ENCODE assay signal across 33 cellular contexts in the genomic region with DNA sequence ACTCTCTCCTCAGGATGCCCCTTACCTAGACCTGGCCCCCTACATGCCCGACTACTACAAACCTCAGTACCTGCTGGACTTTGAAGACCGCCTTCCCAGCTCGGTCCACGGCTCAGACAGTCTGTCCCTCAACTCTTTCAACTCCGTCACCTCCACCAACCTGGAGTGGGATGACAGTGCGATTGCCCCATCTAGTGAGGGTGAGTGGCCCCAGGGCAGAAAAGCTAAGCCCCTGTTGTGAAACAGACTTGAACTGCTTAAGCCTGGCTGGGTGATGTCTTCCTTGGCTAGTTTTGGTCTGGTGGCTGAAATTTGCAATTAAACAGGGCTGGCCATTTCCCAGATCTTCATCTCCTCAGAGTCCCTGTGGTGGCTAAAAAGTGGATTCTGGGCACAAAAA. TPM values are rescaled to one million over a fixed set of nuclear protein-coding genes. Genes with fewer than 3 reads are reported as not detected.
DNase-seq lines count a peak whose midpoint lies in the region; ATAC-seq, FAIRE-seq and TF ChIP-seq lines count a peak whose summit lies in the region.
"Had no signal": no experiment of that assay in that cellular context is flagged by ENCODE, and none has a peak within 500 bp of the region (broad histone marks: within the 10 kb centered on the region; RNA-seq: fewer than 3 reads in every experiment).

No MANE protein-coding gene starts in this region.

- RAD21 ChIA-PET in GM12878 (lab: Charles Lee; ENCODE audit: unreplicated experiment) = no interaction called here

- H3K27ac ChIP-seq in cardiac muscle cell (peak overlapping the region; percentile 39), GM12878 (ENCODE audit: control insufficient read depth, insufficient read depth) (no peak overlapping the region), osteoblast (ENCODE audit: low read depth, low read length) (no peak overlapping the region), SJCRH30 (no peak overlapping the region)
- H3K27ac ChIP-seq: esophagus squamous epithelium, ovary had no signal

- BruUV-seq in GM12878 (replicated peaks; lab: Mats Ljungman, UMichigan) = no TSS peak

- no peak overlapping the region for H2AFZ ChIP-seq in GM12878 (ENCODE audit: control insufficient read depth, low read depth, low read length)
- no peak overlapping the region for H2AFZ ChIP-seq in osteoblast (ENCODE audit: low read length)

- TF ChIP-seq RAD21 in GM12878 (IDR thresholded peaks at IDR 0.05; ENCODE audit: insufficient read depth, low read depth, low read length) = peak; percentile 40; the same call in 1 of the 2 replicates

- H3K9me3 ChIP-seq in cardiac muscle cell (ENCODE audit: low read depth) = no peaks in the 10 kb centered on the region
- H3K9me3 ChIP-seq in GM12878 (replicated peaks; ENCODE audit: control insufficient read depth, insufficient read depth, low read length) = no peaks in the 10 kb centered on the region
- H3K9me3 ChIP-seq in osteoblast (ENCODE audit: low read depth, low read length) = no peaks in the 10 kb centered on the region
- no peaks in the 10 kb centered on the region for H3K9me3 ChIP-seq in SJCRH30 (replicated peaks)
- H3K9me3 ChIP-seq: BE2C, esophagus squamous epithelium, ovary, upper lobe of left lung had no signal

- POLR2A ChIA-PET in GM12878 (lab: Charles Lee) = interaction anchor here (0.9 to 1.3 kb wide), 2 partner anchors 65 to 121 kb away, joined by 3 read pairs; no protein-coding TSS in a partner anchor

- TF ChIP-seq CTCF in cardiac muscle cell (IDR thresholded peaks at IDR 0.05; ENCODE audit: low read depth, low read length) = no peak
- TF ChIP-seq CTCF in GM13977 (IDR thresholded peaks at IDR 0.05; ENCODE audit: extremely low read depth, insufficient read depth, missing control alignments) = peak; percentile 13
- peak in 2 of 3 experiments; percentile 9 to 21; a peak in 2 of 6 replicates for TF ChIP-seq CTCF in GM12878 (IDR thresholded peaks at IDR 0.05 in 2 of 3, conservative IDR thresholded peaks at IDR 0.05 in 1 of 3; ENCODE audit: control insufficient read depth in 2 of 3, extremely low read depth in 1 of 3, insufficient read depth in 1 of 3, low read depth in 3 of 3, low read length in 3 of 3)
- TF ChIP-seq CTCF in osteoblast (IDR thresholded peaks at IDR 0.05; ENCODE audit: extremely low read depth, low read depth, low read length) = no peak

- SMC1A ChIA-PET in GM12878 (lab: Charles Lee; ENCODE audit: uncharacterized antibody, unreplicated experiment) = interaction anchor here (1.4 kb wide), 2 partner anchors 22 to 56 kb away, joined by 3 to 4 read pairs; no protein-coding TSS in a partner anchor

- FAIRE-seq in GM12878 (lab: Jason Lieb, UNC) = no peak
- FAIRE-seq: frontal cortex, G401.6 had no signal

- H3K27me3 ChIP-seq in cardiac muscle cell (no peaks in the 10 kb centered on the region), GM12878 (replicated peaks in 1 of 2; ENCODE audit: control insufficient read depth in 2 of 2, insufficient read depth in 2 of 2, low read length in 1 of 2) (no peaks in the 10 kb centered on the region), osteoblast (ENCODE audit: insufficient read depth, low read length) (no peaks in the 10 kb centered on the region), SJCRH30 (no peaks in the 10 kb centered on the region)
- H3K27me3 ChIP-seq: BE2C, esophagus squamous epithelium, ovary, upper lobe of left lung had no signal

- H3K4me2 ChIP-seq in GM12878 (ENCODE audit: control insufficient read depth, insufficient read depth) = no peak overlapping the region
- H3K4me2 ChIP-seq in osteoblast (ENCODE audit: insufficient read depth, low read length) = no peak overlapping the region

- intact Hi-C loops in left ventricle myocardium superior (cut with micrococcal nuclease) (no loop called here), GM12878 (cut with micrococcal nuclease; ENCODE audit: unreplicated experiment) (no loop called here), head of caudate nucleus (cut with DNase I) (no loop called here)

- no peak for TF ChIP-seq EP300 in GM12878 (IDR thresholded peaks at IDR 0.05; ENCODE audit: borderline replicate concordance in 1 of 2, control insufficient read depth in 1 of 2, low read depth in 2 of 2, low read length in 2 of 2)

- no peak for TF ChIP-seq POLR2A in GM12878 (IDR thresholded peaks at IDR 0.05; ENCODE audit: low read depth, low read length)

- H3K9ac ChIP-seq in GM12878 (ENCODE audit: control insufficient read depth, insufficient read depth, low read length) = no peak overlapping the region

- no peaks in the 10 kb centered on the region for H3K79me2 ChIP-seq in GM12878 (ENCODE audit: control insufficient read depth, insufficient read depth, low read length)
- peaks cover 23% of the 10 kb centered on the region for H3K79me2 ChIP-seq in osteoblast (ENCODE audit: insufficient read depth, low read length)

- CTCF ChIA-PET in GM12878 (lab: Yijun Ruan, JAX) = interaction anchor here (0.6 to 1.2 kb wide), 2 partner anchors 123 to 582 kb away, joined by 3 read pairs; no protein-coding TSS in a partner anchor

- H3K4me3 ChIP-seq in cardiac muscle cell (no peak overlapping the region), GM12878 (no peak overlapping the region), osteoblast (ENCODE audit: insufficient read depth, low read length) (no peak overlapping the region), SJCRH30 (no peak overlapping the region)
- H3K4me3 ChIP-seq: esophagus squamous epithelium, ovary, upper lobe of left lung had no signal

- H3K4me1 ChIP-seq in cardiac muscle cell (ENCODE audit: low read depth) (peaks cover 18% of the 10 kb centered on the region), GM12878 (ENCODE audit: control insufficient read depth, insufficient read depth, low read length) (no peaks in the 10 kb centered on the region), osteoblast (ENCODE audit: insufficient read depth, low read length) (no peaks in the 10 kb centered on the region), SJCRH30 (peaks cover 22% of the 10 kb centered on the region)
- H3K4me1 ChIP-seq: BE2C had no signal

- in situ Hi-C loops in GM13977 (cut with MboI; ENCODE audit: low pct_unique_long_range_greater_than_20kb, low sequenced_read_pairs, unreplicated experiment) = loop anchor here (10.0 kb wide), 1 partner anchor 125 kb away; no protein-coding TSS in a partner anchor
- in situ Hi-C loops in GM12878 (cut with MboI) = no loop called here

- WGBS in GM12878 (ENCODE audit: insufficient coverage, insufficient replicate concordance, low lambda C conversion rate, missing lambda C conversion rate) = 98% methylated on average over 6 of the region's 6 CpGs

- ATAC-seq in left ventricle myocardium superior (no peak), GM12878 (no peak)
- ATAC-seq: naive thymus-derived CD8-positive, alpha-beta T cell; Panc1; WTC11 had no signal

- H3K36me3 ChIP-seq in cardiac muscle cell = peaks cover 32% of the 10 kb centered on the region
- H3K36me3 ChIP-seq in GM12878 (ENCODE audit: control insufficient read depth in 2 of 2, insufficient read depth in 2 of 2, low read length in 1 of 2) = peaks cover 13 to 40% of the 10 kb centered on the region in 2 experiments; a peak in 3 of 4 replicates
- peaks cover 64% of the 10 kb centered on the region for H3K36me3 ChIP-seq in osteoblast (ENCODE audit: insufficient read depth, low read length)
- peaks cover 30% of the 10 kb centered on the region for H3K36me3 ChIP-seq in SJCRH30
- H3K36me3 ChIP-seq: BE2C had no signal

- H4K20me1 ChIP-seq in GM12878 (ENCODE audit: control insufficient read depth, insufficient read depth) = no peaks in the 10 kb centered on the region
- peaks cover 17% of the 10 kb centered on the region for H4K20me1 ChIP-seq in osteoblast (ENCODE audit: insufficient read depth, low read length)

- DNase-seq in cardiac muscle cell (ENCODE audit: low read depth in 1 of 2, low spot score in 1 of 2) (no peak), left ventricle myocardium superior (no peak), GM13977 (ENCODE audit: low spot score) (no peak), GM12878 (ENCODE audit: low read depth, low spot score) (no peak), osteoblast (ENCODE audit: insufficient read length, low spot score, missing footprints) (peak; percentile 69), head of caudate nucleus (no peak), NCI-H2081 (lab: John Stamatoyannopoulos, UW) (no peak), SJCRH30 (no peak)
- DNase-seq: activated naive CD4-positive, alpha-beta T cell treated with anti-CD3 and anti-CD28 coated beads, Interleukin-2, amount 50 U/mL, for 16 hours; aorta; BE2C; CD8-positive, alpha-beta memory T cell; DMS153; esophagus squamous epithelium; Kasumi-1; midbrain; naive thymus-derived CD8-positive, alpha-beta T cell; NCI-H1092; NCI-H187; NCI-H2171 treated with DMSO at 0.1 percent for 48 hours; NCI-H524; ovary; retina; SIG-M5; stimulated activated CD4-positive, alpha-beta T cell treated with anti-CD3 and anti-CD28 coated beads, Interleukin-2, amount 100 ng/mL, for 24 hours; SW 1271; T-helper 9 cell; upper lobe of left lung had no signal

RNA-seq across cellular contexts. Expression of gene SLC25A34, which starts 16.3 kb away (rescaled TPM):
- total RNA-seq in cardiac muscle cell (6.7 and 6.9 TPM in 2 replicates), left ventricle myocardium superior (52.8 TPM), GM12878 (2014; rRNA removed) (0.34 and 0.82 TPM in 2 replicates), GM12878 (2014; rRNA removed; fragmentation: Illumina TruSeq; extraction: Trizol) (0.28 and 0.45 TPM in 2 replicates), GM12878 (2021) (0.69 and 0.90 TPM in 2 replicates), osteoblast (1.4 and 1.5 TPM in 2 replicates)
- polyA plus RNA-seq in cardiac muscle cell (1.8 and 2.0 TPM in 2 replicates), GM12878 (2011; rRNA removed) (0.10 and 0.30 TPM in 2 replicates), GM12878 (2014; fragmentation: Illumina TruSeq; extraction: Trizol) (0.35 and 0.48 TPM in 2 replicates), GM12878 (2014; fragmentation: Nextera tagmentation; extraction: Ambion mirVana) (under 1 TPM; 0.02 to 0.13 TPM), GM12878 (2014; rRNA removed) (1.6 and 2.0 TPM in 2 replicates), GM12878 (2016; fragmentation: Nextera tagmentation; extraction: Ambion mirVana) (under 1 TPM; 0.05 to 0.50 TPM)
- total RNA-seq in GM12878 (2013; cell fraction: nucleolus; rRNA removed) = 0.40 and 0.54 TPM in 2 replicates
- 0.14 TPM for polyA plus RNA-seq in GM12878 (2011; ENCODE audit: low read depth)
- polyA plus RNA-seq in GM12878 (2011; cell fraction: cytosol; rRNA removed) = 0.28 and 0.38 TPM in 2 replicates
- 0.97 and 1.1 TPM in 2 replicates for polyA plus RNA-seq in GM12878 (2011; cell fraction: nucleus; rRNA removed)
- polyA plus RNA-seq in GM12878 (2012) = 0.32 and 0.38 TPM in 2 replicates
- 0.15 and 0.57 TPM in 2 replicates for polyA minus RNA-seq in GM12878 (2011; rRNA and poly(A)+ RNA removed)
- not detected in 2 replicates for polyA minus RNA-seq in GM12878 (2011; cell fraction: cytosol; rRNA and poly(A)+ RNA removed)
- polyA minus RNA-seq in GM12878 (2011; cell fraction: nucleus; rRNA and poly(A)+ RNA removed) = 0.48 and 0.77 TPM in 2 replicates
- total RNA-seq in SJCRH30 (2014; rRNA removed; shearing (Covaris generic)) = 2.8 and 3.5 TPM in 2 replicates
- total RNA-seq: frontal cortex had no signal

RNA-seq across cellular contexts. Expression of gene TMEM82, which starts 22.6 kb away (rescaled TPM):
- 0.51 TPM in 1 of 2 replicates, not detected in the other for total RNA-seq in cardiac muscle cell
- polyA plus RNA-seq in cardiac muscle cell = not detected in 2 replicates
- not detected for total RNA-seq in left ventricle myocardium superior
- not detected in 2 replicates for total RNA-seq in GM12878 (2013; cell fraction: nucleolus; rRNA removed)
- total RNA-seq in GM12878 (2014; rRNA removed) = not detected in 2 replicates
- not detected in 2 replicates for total RNA-seq in GM12878 (2014; rRNA removed; fragmentation: Illumina TruSeq; extraction: Trizol)
- not detected in 2 replicates for total RNA-seq in GM12878 (2021)
- polyA plus RNA-seq in GM12878 (2011; ENCODE audit: low read depth) = not detected
- not detected in 2 replicates for polyA plus RNA-seq in GM12878 (2011; rRNA removed)
- not detected in 2 replicates for polyA plus RNA-seq in GM12878 (2011; cell fraction: cytosol; rRNA removed)
- polyA plus RNA-seq in GM12878 (2011; cell fraction: nucleus; rRNA removed) = not detected in 2 replicates
- polyA plus RNA-seq in GM12878 (2012) = not detected in 2 replicates
- not detected in 2 replicates for polyA plus RNA-seq in GM12878 (2014; fragmentation: Illumina TruSeq; extraction: Trizol)
- not detected for polyA plus RNA-seq in GM12878 (2014; fragmentation: Nextera tagmentation; extraction: Ambion mirVana)
- not detected in 2 replicates for polyA plus RNA-seq in GM12878 (2014; rRNA removed)
- not detected for polyA plus RNA-seq in GM12878 (2016; fragmentation: Nextera tagmentation; extraction: Ambion mirVana)
- polyA minus RNA-seq in GM12878 (2011; rRNA and poly(A)+ RNA removed) = not detected in 2 replicates
- not detected in 2 replicates for polyA minus RNA-seq in GM12878 (2011; cell fraction: cytosol; rRNA and poly(A)+ RNA removed)
- polyA minus RNA-seq in GM12878 (2011; cell fraction: nucleus; rRNA and poly(A)+ RNA removed) = not detected in 2 replicates
- total RNA-seq in osteoblast = not detected in 2 replicates
- total RNA-seq in SJCRH30 (2014; rRNA removed; shearing (Covaris generic)) = not detected in 2 replicates
- total RNA-seq: A673; aorta; CD8-positive, alpha-beta memory T cell; esophagus squamous epithelium; frontal cortex; naive thymus-derived CD8-positive, alpha-beta T cell; ovary; upper lobe of left lung had no signal
- polyA plus RNA-seq: CD8-positive, alpha-beta memory T cell; naive thymus-derived CD8-positive, alpha-beta T cell; ovary had no signal

RNA-seq across cellular contexts. Expression of gene PLEKHM2, which starts 35.6 kb away (rescaled TPM):
- total RNA-seq in cardiac muscle cell (71.9 and 99.8 TPM in 2 replicates), left ventricle myocardium superior (95.2 TPM), GM12878 (2014; rRNA removed) (20.9 and 25.8 TPM in 2 replicates), GM12878 (2014; rRNA removed; fragmentation: Illumina TruSeq; extraction: Trizol) (14.0 and 18.3 TPM in 2 replicates), GM12878 (2021) (48.9 and 55.2 TPM in 2 replicates), osteoblast (123 and 132 TPM in 2 replicates)
- polyA plus RNA-seq in cardiac muscle cell (56.8 and 68.3 TPM in 2 replicates), GM12878 (2011; rRNA removed) (15.9 and 41.0 TPM in 2 replicates), GM12878 (2014; fragmentation: Illumina TruSeq; extraction: Trizol) (7.4 and 20.2 TPM in 2 replicates), GM12878 (2014; fragmentation: Nextera tagmentation; extraction: Ambion mirVana) (under 1 TPM; 0.37 to 0.53 TPM), GM12878 (2014; rRNA removed) (38.6 and 47.2 TPM in 2 replicates), GM12878 (2016; fragmentation: Nextera tagmentation; extraction: Ambion mirVana) (1 to 10 TPM; 6.8 to 7.9 TPM)
- 27.6 and 32.4 TPM in 2 replicates for total RNA-seq in GM12878 (2013; cell fraction: nucleolus; rRNA removed)
- polyA plus RNA-seq in GM12878 (2011; ENCODE audit: low read depth) = 12.7 TPM
- 41.6 and 44.7 TPM in 2 replicates for polyA plus RNA-seq in GM12878 (2011; cell fraction: cytosol; rRNA removed)
- 104 and 109 TPM in 2 replicates for polyA plus RNA-seq in GM12878 (2011; cell fraction: nucleus; rRNA removed)
- 28.8 and 32.5 TPM in 2 replicates for polyA plus RNA-seq in GM12878 (2012)
- polyA minus RNA-seq in GM12878 (2011; rRNA and poly(A)+ RNA removed) = 21.9 and 39.1 TPM in 2 replicates
- polyA minus RNA-seq in GM12878 (2011; cell fraction: cytosol; rRNA and poly(A)+ RNA removed) = 22.9 and 24.8 TPM in 2 replicates
- polyA minus RNA-seq in GM12878 (2011; cell fraction: nucleus; rRNA and poly(A)+ RNA removed) = 12.6 and 18.6 TPM in 2 replicates
- total RNA-seq in SJCRH30 (2014; rRNA removed; shearing (Covaris generic)) = 33.6 and 36.2 TPM in 2 replicates

RNA-seq across cellular contexts. Expression of gene FBLIM1, which starts 38.9 kb away (rescaled TPM):
- total RNA-seq in cardiac muscle cell = 141 and 186 TPM in 2 replicates
- 91.6 and 157 TPM in 2 replicates for polyA plus RNA-seq in cardiac muscle cell
- total RNA-seq in left ventricle myocardium superior = 100 TPM
- total RNA-seq in GM12878 (2013; cell fraction: nucleolus; rRNA removed) = not detected in 2 replicates
- total RNA-seq in GM12878 (2014; rRNA removed) = not detected in 2 replicates
- total RNA-seq in GM12878 (2014; rRNA removed; fragmentation: Illumina TruSeq; extraction: Trizol) = not detected in 2 replicates
- 0.13 and 0.53 TPM in 2 replicates for total RNA-seq in GM12878 (2021)
- not detected for polyA plus RNA-seq in GM12878 (2011; ENCODE audit: low read depth)
- 0.03 TPM in 1 of 2 replicates, not detected in the other for polyA plus RNA-seq in GM12878 (2011; rRNA removed)
- 0.03 TPM in 1 of 2 replicates, not detected in the other for polyA plus RNA-seq in GM12878 (2011; cell fraction: cytosol; rRNA removed)
- polyA plus RNA-seq in GM12878 (2011; cell fraction: nucleus; rRNA removed) = not detected in 2 replicates
- polyA plus RNA-seq in GM12878 (2012) = not detected in 2 replicates
- polyA plus RNA-seq in GM12878 (2014; fragmentation: Illumina TruSeq; extraction: Trizol) = not detected in 2 replicates
- not detected for polyA plus RNA-seq in GM12878 (2014; fragmentation: Nextera tagmentation; extraction: Ambion mirVana)
- polyA plus RNA-seq in GM12878 (2014; rRNA removed) = not detected in 2 replicates
- polyA plus RNA-seq in GM12878 (2016; fragmentation: Nextera tagmentation; extraction: Ambion mirVana) = not detected
- not detected in 2 replicates for polyA minus RNA-seq in GM12878 (2011; rRNA and poly(A)+ RNA removed)
- not detected in 2 replicates for polyA minus RNA-seq in GM12878 (2011; cell fraction: cytosol; rRNA and poly(A)+ RNA removed)
- polyA minus RNA-seq in GM12878 (2011; cell fraction: nucleus; rRNA and poly(A)+ RNA removed) = not detected in 2 replicates
- 108 and 121 TPM in 2 replicates for total RNA-seq in osteoblast
- total RNA-seq in SJCRH30 (2014; rRNA removed; shearing (Covaris generic)) = 6.7 and 9.0 TPM in 2 replicates
- total RNA-seq: CD8-positive, alpha-beta memory T cell; naive thymus-derived CD8-positive, alpha-beta T cell had no signal
- polyA plus RNA-seq: CD8-positive, alpha-beta memory T cell; naive thymus-derived CD8-positive, alpha-beta T cell had no signal

Comparison
In these comparisons a context has a peak if more than half of its experiments do, and no peak if none do; other contexts are left out.
1. CTCF ChIP-seq: peak in GM13977 (single experiment) and GM12878 (2 of 3); none in cardiac muscle cell (single experiment) and osteoblast (single experiment).